26 cellular contexts compared by ENCODE assay signal in genomic region chr7:158397885-158398284, GRCh38.
"Had no signal": no experiment of that assay in that cellular context is flagged by ENCODE, and none has a peak within 500 bp of the region (broad histone marks: within the 10 kb centered on the region; RNA-seq: fewer than 3 reads in every experiment).

No MANE protein-coding gene starts in this region.

- H3K27ac Mint-ChIP-seq: effector memory CD8-positive, alpha-beta T cell; naive thymus-derived CD4-positive, alpha-beta T cell; stimulated activated naive B cell treated with anti-CD40 and anti-IgM and Interleukin-4, amounts not matched to agents 10 μg/mL and 1 μg/mL and 100 μg/mL, for 72 hours; stimulated activated naive CD8-positive, alpha-beta T cell treated with anti-CD3 and anti-CD28 coated beads, Interleukin-15, Interleukin-2, amounts not matched to agents 100 ng/mL and 50 ng/mL, for 24 hours had no signal

- H3K36me3 ChIP-seq: gastroesophageal sphincter, heart left ventricle, left lung, ovary, sigmoid colon, thoracic aorta, tibial nerve, upper lobe of right lung, uterus had no signal

- H3K27ac ChIP-seq: foreskin keratinocyte, gastroesophageal sphincter, heart left ventricle, hepatocyte, ovary, psoas muscle, sigmoid colon, thoracic aorta, tibial nerve, uterus had no signal

- H3K4me1 ChIP-seq: foreskin keratinocyte, gastroesophageal sphincter, heart left ventricle, left lung, psoas muscle, tibial nerve, upper lobe of right lung, uterus had no signal

- H3K27me3 ChIP-seq: foreskin keratinocyte, hepatocyte, ovary, sigmoid colon, tibial nerve, upper lobe of right lung, uterus had no signal

- DNase-seq: cortex of kidney; effector memory CD8-positive, alpha-beta T cell; foreskin keratinocyte; heart left ventricle; kidney; mammary epithelial cell; mesendoderm; midbrain; naive thymus-derived CD4-positive, alpha-beta T cell; nucleus accumbens; ovary; psoas muscle; right cardiac atrium; sigmoid colon; stimulated activated CD4-positive, alpha-beta T cell treated with anti-CD3 and anti-CD28 coated beads, Interleukin-2, amount 100 ng/mL, for 48 hours; stimulated activated naive B cell treated with anti-CD40 and anti-IgM and Interleukin-4, amounts not matched to agents 10 μg/mL and 1 μg/mL and 100 μg/mL, for 72 hours; uterus had no signal

- H3K27me3 Mint-ChIP-seq: stimulated activated naive B cell treated with anti-CD40 and anti-IgM and Interleukin-4, amounts not matched to agents 10 μg/mL and 1 μg/mL and 100 μg/mL, for 72 hours; stimulated activated naive CD8-positive, alpha-beta T cell treated with anti-CD3 and anti-CD28 coated beads, Interleukin-15, Interleukin-2, amounts not matched to agents 100 ng/mL and 50 ng/mL, for 24 hours had no signal

- ATAC-seq: effector memory CD8-positive, alpha-beta T cell; foreskin keratinocyte; gastroesophageal sphincter; heart left ventricle; naive thymus-derived CD4-positive, alpha-beta T cell; psoas muscle; right cardiac atrium; stimulated activated naive B cell treated with anti-CD40 and anti-IgM and Interleukin-4, amounts not matched to agents 10 μg/mL and 1 μg/mL and 100 μg/mL, for 72 hours had no signal

- FAIRE-seq: endometrium, kidney had no signal

- H3K4me2 ChIP-seq: hepatocyte had no signal

- H3K9me3 ChIP-seq: ovary, upper lobe of right lung, uterus had no signal

- H2AFZ ChIP-seq: hepatocyte had no signal

- H3K4me1 Mint-ChIP-seq: naive thymus-derived CD4-positive, alpha-beta T cell; stimulated activated naive B cell treated with anti-CD40 and anti-IgM and Interleukin-4, amounts not matched to agents 10 μg/mL and 1 μg/mL and 100 μg/mL, for 72 hours had no signal

- H3K4me3 ChIP-seq: gastroesophageal sphincter, heart left ventricle, hepatocyte, left lung, ovary, psoas muscle, sigmoid colon, thoracic aorta, tibial nerve, upper lobe of right lung, uterus had no signal

- H3K4me3 Mint-ChIP-seq: effector memory CD8-positive, alpha-beta T cell; naive thymus-derived CD4-positive, alpha-beta T cell; nephron; stimulated activated naive B cell treated with anti-CD40 and anti-IgM and Interleukin-4, amounts not matched to agents 10 μg/mL and 1 μg/mL and 100 μg/mL, for 72 hours; stimulated activated naive CD8-positive, alpha-beta T cell treated with anti-CD3 and anti-CD28 coated beads, Interleukin-15, Interleukin-2, amounts not matched to agents 100 ng/mL and 50 ng/mL, for 24 hours had no signal

- H3K79me2 ChIP-seq: hepatocyte had no signal
